Comparison of ENCODE assay signal across 8 cellular contexts in genomic region chr7:120805636-120806388, GRCh38. TPM values are rescaled to one million over a fixed set of nuclear protein-coding genes. Genes with fewer than 3 reads are reported as not detected.
DNase-seq lines count a peak whose midpoint lies in the region; ATAC-seq and TF ChIP-seq lines count a peak whose summit lies in the region.

No MANE protein-coding gene starts in this region.

- H3K27ac ChIP-seq in mammary epithelial cell (ENCODE audit: insufficient read depth, low read depth, low read length): no peak overlapping the region

- peak; percentile 84 to 85 for TF ChIP-seq CTCF in mammary epithelial cell (conservative IDR thresholded peaks at IDR 0.05 in 1 of 2, IDR thresholded peaks at IDR 0.05 in 1 of 2; ENCODE audit: extremely low read depth in 1 of 2, insufficient read depth in 1 of 2, low read depth in 1 of 2, low read length in 2 of 2)

- dilution Hi-C loops in mammary epithelial cell (cut with HindIII; ENCODE audit: low sequenced_read_pairs): no loop called here

- H3K9me3 ChIP-seq in mammary epithelial cell (replicated peaks; ENCODE audit: insufficient read depth, low read length): no peaks in the 10 kb centered on the region

- H3K4me2 ChIP-seq in mammary epithelial cell (ENCODE audit: insufficient read depth, low read depth, low read length): no peak overlapping the region

- H3K4me1 ChIP-seq in mammary epithelial cell (ENCODE audit: insufficient read depth, low read length): no peaks in the 10 kb centered on the region

- H3K9ac ChIP-seq in mammary epithelial cell (ENCODE audit: insufficient read depth, low read length): no peak overlapping the region

- CTCF ChIA-PET in mammary epithelial cell (lab: Charles Lee; ENCODE audit: low non-redundant PET): no interaction called here

- no peak overlapping the region for H2AFZ ChIP-seq in mammary epithelial cell (ENCODE audit: low read depth, low read length)

- H3K4me3 ChIP-seq in mammary epithelial cell (replicated peaks in 1 of 3; ENCODE audit: insufficient read depth in 1 of 3, low read depth in 2 of 3, low read length in 3 of 3): no peak overlapping the region

- H3K27me3 ChIP-seq in mammary epithelial cell (ENCODE audit: insufficient read depth, low read length): peaks cover 3% of the 10 kb centered on the region

- no TSS peak for BruUV-seq in mammary epithelial cell (replicated peaks; lab: Mats Ljungman, UMichigan)

- H3K36me3 ChIP-seq in mammary epithelial cell (ENCODE audit: insufficient read depth, low read length): no peaks in the 10 kb centered on the region

- 43% methylated on average over 3 of the region's 3 CpGs for WGBS in mammary epithelial cell (ENCODE audit: low coverage, missing lambda C conversion rate)

- H4K20me1 ChIP-seq in mammary epithelial cell (ENCODE audit: insufficient read depth, low read length): no peaks in the 10 kb centered on the region

- peak; percentile 28 for DNase-seq in activated T-cell treated with anti-CD3 and anti-CD28 coated beads for 1 hour (ENCODE audit: low read depth)
- DNase-seq in activated T-cell treated with anti-CD3 and anti-CD28 coated beads, Interleukin-2, amount 50 U/mL, for 1 hour: no peak
- peak; percentile 84 for DNase-seq in NCI-H1092 treated with DMSO at 0.1 percent for 48 hours (lab: John Stamatoyannopoulos, UW)
- peak; percentile 59 for DNase-seq in SW480 (ENCODE audit: low spot score)
- DNase-seq in mammary epithelial cell: peak; percentile 28
- peak; percentile 73 for DNase-seq in kidney tubule cell (ENCODE audit: low spot score)
- DNase-seq in stimulated activated CD4-positive, alpha-beta T cell treated with anti-CD3 and anti-CD28 coated beads, TNF-alpha, amount 100 ng/mL, for 48 hours (ENCODE audit: low read depth in 3 of 3): peak in 2 of 3 donors; percentile 27 to 49

- intact Hi-C loops in mammary epithelial cell (cut with micrococcal nuclease): loop anchor here (1.0 to 5.0 kb wide), 5 partner anchors 51 to 531 kb away; no protein-coding TSS in a partner anchor

- in situ Hi-C loops in mammary epithelial cell (cut with MboI; ENCODE audit: low sequenced_read_pairs in 2 of 2): loop anchor here (10.0 to 25.0 kb wide), 2 partner anchors 129 to 306 kb away; no protein-coding TSS in a partner anchor

- no peaks in the 10 kb centered on the region for H3K79me2 ChIP-seq in mammary epithelial cell (ENCODE audit: insufficient read depth, low read length)

- ATAC-seq in HG02588 (IDR thresholded peaks at IDR 0.05; ENCODE audit: unreplicated experiment): peak; percentile 74

RNA-seq across cellular contexts. Expression of gene TSPAN12, which starts 52.1 kb away (rescaled TPM):
- 1 to 10 TPM; 1.2 to 3.2 TPM for total RNA-seq in mammary epithelial cell
- polyA plus RNA-seq in mammary epithelial cell: 0.15 TPM
- polyA minus RNA-seq in mammary epithelial cell: not detected
